In the genomic region with DNA sequence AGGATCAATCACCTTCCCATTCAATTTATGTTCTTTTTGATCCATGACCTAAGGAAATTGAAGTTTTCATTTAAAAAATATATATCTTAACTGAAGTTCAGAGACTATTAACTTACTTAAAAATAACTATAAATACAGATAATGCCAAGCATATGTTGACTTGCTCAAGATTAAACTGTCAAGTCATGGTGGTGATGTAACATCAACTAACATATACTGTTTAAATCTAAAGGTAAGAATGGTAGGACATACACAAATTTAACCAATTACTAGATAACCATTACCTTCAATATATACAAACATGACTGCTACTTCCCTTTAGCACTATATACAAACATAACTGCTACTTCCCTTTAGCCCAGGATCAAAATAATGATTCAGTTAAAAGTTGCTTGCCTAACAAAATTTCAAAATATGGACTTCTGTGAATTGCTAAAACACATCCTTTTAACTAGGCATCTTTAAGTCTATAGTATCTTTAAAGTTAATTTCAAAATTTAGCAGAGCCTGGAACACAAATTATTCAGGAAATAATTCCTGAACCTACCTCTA, we compare ENCODE assay signal across 15 cellular contexts. TPM values are rescaled to one million over a fixed set of nuclear protein-coding genes. Genes with fewer than 3 reads are reported as not detected.
DNase-seq lines count a peak whose midpoint lies in the region; ATAC-seq lines count a peak whose summit lies in the region.
"Had no signal": no experiment of that assay in that cellular context is flagged by ENCODE, and none has a peak within 500 bp of the region (broad histone marks: within the 10 kb centered on the region; RNA-seq: fewer than 3 reads in every experiment).

No MANE protein-coding gene starts in this region.

- peak overlapping the region; percentile 8 for H3K4me3 Mint-ChIP-seq in stimulated activated naive CD8-positive, alpha-beta T cell treated with anti-CD3 and anti-CD28 coated beads, Interleukin-15, Interleukin-2, amounts not matched to agents 100 ng/mL and 50 ng/mL, for 24 hours
- no peak overlapping the region for H3K4me3 Mint-ChIP-seq in T-helper 17 cell

- no peaks in the 10 kb centered on the region for H3K9me3 ChIP-seq in T-helper 17 cell (ENCODE audit: control insufficient read depth, low read length, poor library complexity, severe bottlenecking)

- H3K9me3 Mint-ChIP-seq in stimulated activated naive CD8-positive, alpha-beta T cell treated with anti-CD3 and anti-CD28 coated beads, Interleukin-15, Interleukin-2, amounts not matched to agents 100 ng/mL and 50 ng/mL, for 24 hours: no peaks in the 10 kb centered on the region

- H3K36me3 Mint-ChIP-seq in stimulated activated naive CD8-positive, alpha-beta T cell treated with anti-CD3 and anti-CD28 coated beads, Interleukin-15, Interleukin-2, amounts not matched to agents 100 ng/mL and 50 ng/mL, for 24 hours (ENCODE audit: low read depth): peaks cover 77% of the 10 kb centered on the region
- H3K36me3 Mint-ChIP-seq in T-helper 17 cell (ENCODE audit: low read depth): peaks cover 7% of the 10 kb centered on the region

- H3K4me1 Mint-ChIP-seq in stimulated activated naive CD8-positive, alpha-beta T cell treated with anti-CD3 and anti-CD28 coated beads, Interleukin-15, Interleukin-2, amounts not matched to agents 100 ng/mL and 50 ng/mL, for 24 hours (ENCODE audit: low read depth): peaks cover 88% of the 10 kb centered on the region
- peaks cover 49% of the 10 kb centered on the region for H3K4me1 Mint-ChIP-seq in T-helper 17 cell

- H3K27ac Mint-ChIP-seq in stimulated activated naive CD8-positive, alpha-beta T cell treated with anti-CD3 and anti-CD28 coated beads, Interleukin-15, Interleukin-2, amounts not matched to agents 100 ng/mL and 50 ng/mL, for 24 hours: peak overlapping the region; percentile 59
- peak overlapping the region; percentile 83 for H3K27ac Mint-ChIP-seq in T-helper 17 cell

- no peak for DNase-seq in stimulated activated naive CD8-positive, alpha-beta T cell treated with anti-CD3 and anti-CD28 coated beads, Interleukin-15, Interleukin-2, amounts not matched to agents 100 U/mL and 50 U/mL, for 24 hours
- DNase-seq in T-helper 17 cell: no peak
- peak; percentile 28 for DNase-seq in iris pigment epithelial cell (ENCODE audit: low read depth)
- DNase-seq in NCI-H1105 (lab: John Stamatoyannopoulos, UW): no peak
- DNase-seq in left lobe of liver (ENCODE audit: low spot score): no peak
- DNase-seq in NCI-H187 (lab: John Stamatoyannopoulos, UW): no peak
- DNase-seq: activated CD4-positive, alpha-beta T cell treated with anti-CD3 and anti-CD28 coated beads for 48 hours; activated gamma-delta T cell; GF-D8; NCI-H187 treated with DMSO at 0.1 percent for 48 hours; stimulated activated CD4-positive, alpha-beta T cell treated with anti-CD3 and anti-CD28 coated beads, Interleukin-4, amount 100 ng/mL, for 1 hour; stimulated activated naive CD4-positive, alpha-beta T cell treated with Interleukin-2 at 50 U/mL for 16 hours had no signal

- ATAC-seq in stimulated activated naive CD8-positive, alpha-beta T cell treated with anti-CD3 and anti-CD28 coated beads, Interleukin-15, Interleukin-2, amounts not matched to agents 100 U/mL and 50 U/mL, for 24 hours: no peak
- ATAC-seq in T-helper 17 cell (no peak), GM21447 (IDR thresholded peaks at IDR 0.05; ENCODE audit: unreplicated experiment) (no peak), left lobe of liver (no peak)

- H3K27me3 Mint-ChIP-seq in stimulated activated naive CD8-positive, alpha-beta T cell treated with anti-CD3 and anti-CD28 coated beads, Interleukin-15, Interleukin-2, amounts not matched to agents 100 ng/mL and 50 ng/mL, for 24 hours: no peaks in the 10 kb centered on the region
- no peaks in the 10 kb centered on the region for H3K27me3 Mint-ChIP-seq in T-helper 17 cell
- H3K27me3 Mint-ChIP-seq: progenitor cell of endocrine pancreas had no signal

RNA-seq across cellular contexts. Expression of gene HNRNPD, which starts 14.9 kb away (rescaled TPM):
- total RNA-seq in T-helper 17 cell: 100 to 1,000 TPM; 212 to 226 TPM
- total RNA-seq in left lobe of liver: 42.9 TPM
